12 cellular contexts compared by ENCODE assay signal in the genomic region with DNA sequence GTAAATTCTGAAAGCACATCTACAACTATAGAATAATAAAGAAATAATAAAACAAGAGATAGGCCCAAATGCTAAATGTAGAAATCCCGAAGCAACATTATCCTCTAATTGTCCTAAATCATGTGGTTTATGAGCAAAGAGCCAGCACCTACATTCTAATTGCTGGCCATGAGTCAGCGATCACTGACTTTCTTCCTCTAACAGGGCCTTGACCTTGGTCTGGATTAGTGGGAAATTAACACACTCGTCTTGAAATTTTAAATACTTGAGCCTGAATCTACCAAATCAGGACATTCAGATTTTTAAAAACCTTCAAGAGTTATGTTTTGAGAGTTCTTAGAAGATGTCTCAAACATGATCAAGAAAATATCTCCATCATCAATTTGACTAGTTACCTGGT.
DNase-seq lines count a peak whose midpoint lies in the region; ATAC-seq and TF ChIP-seq lines count a peak whose summit lies in the region.
"Had no signal": no experiment of that assay in that cellular context is flagged by ENCODE, and none has a peak within 500 bp of the region (broad histone marks: within the 10 kb centered on the region; RNA-seq: fewer than 3 reads in every experiment).

No MANE protein-coding gene starts in this region.

- H3K79me2 ChIP-seq in GM23248 (ENCODE audit: insufficient read depth) (no peaks in the 10 kb centered on the region), PC-9 (ENCODE audit: low read depth) (no peaks in the 10 kb centered on the region)

- H3K36me3 ChIP-seq in GM23248 (ENCODE audit: low read depth) (no peaks in the 10 kb centered on the region), PC-9 (ENCODE audit: low read depth) (no peaks in the 10 kb centered on the region), right lobe of liver (no peaks in the 10 kb centered on the region)

- no peaks in the 10 kb centered on the region for H4K20me1 ChIP-seq in GM23248 (ENCODE audit: insufficient read depth)
- no peaks in the 10 kb centered on the region for H4K20me1 ChIP-seq in PC-9 (ENCODE audit: insufficient read depth)

- H3K4me1 ChIP-seq in GM23248 (ENCODE audit: insufficient read depth) (peaks cover 82% of the 10 kb centered on the region), PC-9 (replicated peaks; ENCODE audit: insufficient read depth) (0 out of 2 replicates have a peak, but pooled peaks cover 10% of the 10 kb centered on the region), right lobe of liver (no peaks in the 10 kb centered on the region)

- TF ChIP-seq CTCF in PC-9 (conservative IDR thresholded peaks at IDR 0.05) (no peak), right lobe of liver (IDR thresholded peaks at IDR 0.05) (no peak)

- WGBS in GM23248 (ENCODE audit: low coverage in 1 of 2, low lambda C conversion rate in 2 of 2, missing lambda C conversion rate in 2 of 2), 2 experiments: 7 to 11% methylated on average over 3 of the region's 3 CpGs
- 57% methylated on average over 3 of the region's 3 CpGs for WGBS in right lobe of liver (ENCODE audit: insufficient coverage, low coverage, low lambda C conversion rate, missing lambda C conversion rate)

- H3F3A ChIP-seq in GM23248 (ENCODE audit: insufficient read depth) (peaks cover 66% of the 10 kb centered on the region), PC-9 (ENCODE audit: insufficient read depth, low read depth) (no peaks in the 10 kb centered on the region)

- H3K4me2 ChIP-seq in GM23248 (ENCODE audit: unreplicated experiment): peak overlapping the region; percentile 47
- H3K4me2 ChIP-seq in PC-9: 0 out of 2 replicates have a peak overlapping the region, but pooled peaks have one; percentile 13

- H3K27me3 ChIP-seq in GM23248 (replicated peaks; ENCODE audit: insufficient read depth) (no peaks in the 10 kb centered on the region), PC-9 (ENCODE audit: insufficient read depth, low read depth) (no peaks in the 10 kb centered on the region), right lobe of liver (no peaks in the 10 kb centered on the region)

- intact Hi-C loops in PC-9 (cut with micrococcal nuclease; ENCODE audit: unreplicated experiment): loop anchor here (1.0 to 10.0 kb wide), 10 partner anchors 78 to 1371 kb away; a partner anchor contains a TSS
- intact Hi-C loops in right lobe of liver (cut with DNase I): no loop called here

- peak overlapping the region; percentile 36 for H3K9ac ChIP-seq in GM23248

- CTCF ChIA-PET in PC-9 (lab: Charles Lee): interaction anchor here (1.8 kb wide), 1 partner anchor 76 kb away, joined by 6 read pairs; no protein-coding TSS in a partner anchor

- H3K9me2 ChIP-seq in GM23248 (ENCODE audit: insufficient read depth): no peaks in the 10 kb centered on the region
- no peaks in the 10 kb centered on the region for H3K9me2 ChIP-seq in PC-9 (ENCODE audit: insufficient read depth)

- no peak overlapping the region for H2AFZ ChIP-seq in GM23248
- H2AFZ ChIP-seq in PC-9: peak overlapping the region; percentile 58; the same call in 1 of the 2 replicates

- no peak for TF ChIP-seq POLR2A in right lobe of liver (IDR thresholded peaks at IDR 0.05)

- ATAC-seq in GM21367 (IDR thresholded peaks at IDR 0.05; ENCODE audit: unreplicated experiment): no peak
- ATAC-seq in right lobe of liver: no peak
- ATAC-seq: naive thymus-derived CD8-positive, alpha-beta T cell had no signal

- in situ Hi-C loops in GM23248 (cut with MboI): no loop called here

- POLR2A ChIA-PET in PC-9 (lab: Charles Lee; ENCODE audit: unreplicated experiment): interaction anchor here (0.5 to 1.4 kb wide), 3 partner anchors 76 to 169 kb away, joined by 3 to 5 read pairs (median 5); no protein-coding TSS in a partner anchor

- DNase-seq in GM23248 (peak; percentile 65), PC-9 (peak in 1 of 2 experiments; percentile 18), epithelial cell of prostate (ENCODE audit: low read depth, low spot score) (no peak), renal cortical epithelial cell (ENCODE audit: low read depth) (peak; percentile 90), nucleus accumbens (lab: John Stamatoyannopoulos, UW) (no peak), right lobe of liver (no peak)
- DNase-seq: activated naive CD4-positive, alpha-beta T cell treated with anti-CD3 and anti-CD28 coated beads, Interleukin-2, amount 10 ng/mL, durations not matched to agents 7 days and 5 days; naive thymus-derived CD8-positive, alpha-beta T cell; NCI-H1105; substantia nigra had no signal

- H3K27ac ChIP-seq in GM23248: peak overlapping the region; percentile 85
- peak overlapping the region; percentile 43; the same call in 1 of the 2 replicates for H3K27ac ChIP-seq in PC-9
- H3K27ac ChIP-seq in epithelial cell of prostate: peak overlapping the region; percentile 96
- no peak overlapping the region for H3K27ac ChIP-seq in right lobe of liver
- H3K27ac ChIP-seq: HL-60 had no signal

- TSS peak; percentile 95 for BruUV-seq in PC-9 (replicated peaks; lab: Mats Ljungman, UMichigan)

- H3K4me3 ChIP-seq in GM23248 (no peak overlapping the region), PC-9 (no peak overlapping the region), right lobe of liver (no peak overlapping the region)

- H3K9me3 ChIP-seq in GM23248 (ENCODE audit: low read depth): no peaks in the 10 kb centered on the region
- H3K9me3 ChIP-seq in PC-9 (ENCODE audit: insufficient read depth, low read depth): no peaks in the 10 kb centered on the region
- no peaks in the 10 kb centered on the region for H3K9me3 ChIP-seq in right lobe of liver

Comparison
In these comparisons a context has a peak if more than half of its experiments do, and no peak if none do; other contexts are left out.
1. DNase-seq: peak in GM23248 (single experiment) and renal cortical epithelial cell (single experiment); none in epithelial cell of prostate (single experiment), nucleus accumbens (0 of 56) and right lobe of liver (0 of 3).
2. H3K27ac ChIP-seq: peak in GM23248 (single experiment), PC-9 (single experiment) and epithelial cell of prostate (single experiment); none in right lobe of liver (0 of 3).